Comparison of ENCODE assay signal across 11 cellular contexts in genomic region chr3:105853801-105854432, GRCh38. TPM values are rescaled to one million over a fixed set of nuclear protein-coding genes. Genes with fewer than 3 reads are reported as not detected.
A peak's percentile ranks its signal among the peaks of the same experiment; 100 is the strongest.
DNase-seq lines count a peak whose midpoint lies in the region; ATAC-seq and TF ChIP-seq lines count a peak whose summit lies in the region.
"Had no signal": no experiment of that assay in that cellular context is flagged by ENCODE, and none has a peak within 500 bp of the region (broad histone marks: within the 10 kb centered on the region; RNA-seq: fewer than 3 reads in every experiment).

No MANE protein-coding gene starts in this region.

- peak; percentile 93 for ATAC-seq in GM19452 (IDR thresholded peaks at IDR 0.05; ENCODE audit: unreplicated experiment)
- ATAC-seq in HG03060 (IDR thresholded peaks at IDR 0.05; ENCODE audit: low read depth, unreplicated experiment) = peak; percentile 85
- peak; percentile 99 for ATAC-seq in activated B cell treated with CpG ODN at 0.5 μM for 24 hours (ENCODE audit: low read depth)

- no peak overlapping the region for H3K4me3 ChIP-seq in GM12865 (ENCODE audit: low read depth, low read length)
- no peak overlapping the region for H3K4me3 ChIP-seq in trophoblast cell (ENCODE audit: low read depth, low read length)
- H3K4me3 ChIP-seq: heart right ventricle had no signal

- no peak overlapping the region for H2BK5ac ChIP-seq in trophoblast cell (ENCODE audit: low read depth, low read length, poor library complexity)

- no peak overlapping the region for H3K18ac ChIP-seq in trophoblast cell (ENCODE audit: low read length)

- POLR2A ChIA-PET in activated B cell treated with CpG ODN at 0.5 μM for 24 hours (lab: Charles Lee) = interaction anchor here (0.5 to 2.7 kb wide), 6 partner anchors 9 to 96 kb away, joined by 3 to 17 read pairs (median 5); no protein-coding TSS in a partner anchor

- H3K79me1 ChIP-seq in trophoblast cell (ENCODE audit: low read length) = no peaks in the 10 kb centered on the region

- H2AFZ ChIP-seq in trophoblast cell (ENCODE audit: insufficient read depth, low read length, poor library complexity) = no peak overlapping the region

- no peaks in the 10 kb centered on the region for H3K27me3 ChIP-seq in trophoblast cell (ENCODE audit: insufficient read depth, low read length)
- H3K27me3 ChIP-seq: heart right ventricle had no signal

- H2BK12ac ChIP-seq in trophoblast cell (ENCODE audit: low read length) = no peak overlapping the region

- H2AK5ac ChIP-seq in trophoblast cell (ENCODE audit: low read length) = no peak overlapping the region

- H3K4me1 ChIP-seq in trophoblast cell (ENCODE audit: control insufficient read depth in 1 of 2, insufficient read depth in 2 of 2, low read length in 2 of 2) = no peaks in the 10 kb centered on the region

- H4K12ac ChIP-seq in trophoblast cell (ENCODE audit: low read depth, low read length) = no peak overlapping the region

- peak overlapping the region; percentile 66 for H3K4me3 Mint-ChIP-seq in activated B cell treated with CpG ODN at 0.5 μM for 24 hours

- H3K36me3 Mint-ChIP-seq in activated B cell treated with CpG ODN at 0.5 μM for 24 hours (ENCODE audit: low read depth) = peaks cover 51% of the 10 kb centered on the region

- TF ChIP-seq CTCF in GM12865 (IDR thresholded peaks at IDR 0.05; ENCODE audit: insufficient read depth, low read depth, low read length, missing control alignments) = no peak
- TF ChIP-seq CTCF in activated B cell treated with CpG ODN at 0.5 μM for 24 hours (IDR thresholded peaks at IDR 0.05) = no peak

- CTCF ChIA-PET in activated B cell treated with CpG ODN at 0.5 μM for 24 hours (lab: Charles Lee) = no interaction called here

- H3K79me2 ChIP-seq in trophoblast cell (ENCODE audit: control insufficient read depth, insufficient read depth, low read length, poor library complexity) = no peaks in the 10 kb centered on the region

- H3K36me3 ChIP-seq in trophoblast cell (ENCODE audit: control insufficient read depth in 1 of 2, insufficient read depth in 2 of 2, low read length in 2 of 2) = peaks cover 7 to 9% of the 10 kb centered on the region in 2 experiments

- H3K9ac ChIP-seq in trophoblast cell (ENCODE audit: low read length) = no peak overlapping the region

- WGBS in trophoblast cell (ENCODE audit: extremely low coverage, insufficient coverage, insufficient read length) = no CpG with 5 or more reads among the region's 7 CpGs

- no peak overlapping the region for H3K4me2 ChIP-seq in trophoblast cell (ENCODE audit: low read length)

- H3K4me1 Mint-ChIP-seq in activated B cell treated with CpG ODN at 0.5 μM for 24 hours = peaks cover 51% of the 10 kb centered on the region

- no peak overlapping the region for H2BK120ac ChIP-seq in trophoblast cell (ENCODE audit: insufficient read depth, low read length, poor library complexity)

- DNase-seq in GM12865 (ENCODE audit: low read depth) (peak; percentile 73), activated B cell treated with CpG ODN at 0.5 μM for 24 hours (peak; percentile 46), trophoblast cell (no peak), caudate nucleus (lab: John Stamatoyannopoulos, UW) (no peak)
- DNase-seq in stimulated activated CD4-positive, alpha-beta T cell treated with anti-CD3 and anti-CD28 coated beads, Interleukin-15, amount 100 ng/mL, for 24 hours = no peak
- DNase-seq in central memory CD4-positive, alpha-beta T cell = no peak
- DNase-seq: heart right ventricle, NCI-H2227 treated with DMSO at 0.1 percent for 48 hours had no signal

- no peaks in the 10 kb centered on the region for H3K9me3 Mint-ChIP-seq in activated B cell treated with CpG ODN at 0.5 μM for 24 hours

- no peaks in the 10 kb centered on the region for H3K9me3 ChIP-seq in trophoblast cell (ENCODE audit: insufficient read depth, low read depth, low read length)
- H3K9me3 ChIP-seq: heart right ventricle had no signal

- intact Hi-C loops in activated B cell treated with CpG ODN at 0.5 μM for 24 hours (cut with micrococcal nuclease) = loop anchor here (1.0 kb wide), 6 partner anchors 8 to 131 kb away; partner anchors contain the start of gene CBLB

- H3K27ac ChIP-seq in trophoblast cell (ENCODE audit: low read depth, low read length) (no peak overlapping the region), caudate nucleus (ENCODE audit: low read depth, low read length) (no peak overlapping the region)
- H3K27ac ChIP-seq: heart right ventricle, HL-60 had no signal

- no peak overlapping the region for H3K14ac ChIP-seq in trophoblast cell (ENCODE audit: low read length)

- H3K23ac ChIP-seq in trophoblast cell (ENCODE audit: low read length) = no peak overlapping the region

- H3K4ac ChIP-seq in trophoblast cell (ENCODE audit: low read depth, low read length) = no peak overlapping the region

- H4K8ac ChIP-seq in trophoblast cell (ENCODE audit: low read depth, low read length) = no peak overlapping the region

- H3K27me3 Mint-ChIP-seq in activated B cell treated with CpG ODN at 0.5 μM for 24 hours = no peaks in the 10 kb centered on the region

- H4K91ac ChIP-seq in trophoblast cell (ENCODE audit: low read depth, low read length) = no peak overlapping the region

- H3K27ac Mint-ChIP-seq in activated B cell treated with CpG ODN at 0.5 μM for 24 hours = peak overlapping the region; percentile 99

RNA-seq across cellular contexts. Expression of gene CBLB, which starts 14.9 kb away (rescaled TPM):
- total RNA-seq in activated B cell treated with CpG ODN at 0.5 μM for 24 hours = 69.2 and 78.1 TPM in 2 replicates
- 244 and 249 TPM in 2 replicates for polyA plus RNA-seq in trophoblast cell (2013)

Comparison
In these comparisons a context has a peak if more than half of its experiments do, and no peak if none do; other contexts are left out.
1. DNase-seq: peak in GM12865 (single experiment) and activated B cell treated with CpG ODN at 0.5 μM for 24 hours (single experiment); none in trophoblast cell (0 of 2), caudate nucleus (0 of 61), stimulated activated CD4-positive, alpha-beta T cell treated with anti-CD3 and anti-CD28 coated beads, Interleukin-15, amount 100 ng/mL, for 24 hours (single experiment) and central memory CD4-positive, alpha-beta T cell (single experiment).
2. Peak in every context shown above with its lines, with median percentiles within 50 percentile points of each other: ATAC-seq.